Comparison of ENCODE assay signal across 10 cellular contexts in the genomic region with DNA sequence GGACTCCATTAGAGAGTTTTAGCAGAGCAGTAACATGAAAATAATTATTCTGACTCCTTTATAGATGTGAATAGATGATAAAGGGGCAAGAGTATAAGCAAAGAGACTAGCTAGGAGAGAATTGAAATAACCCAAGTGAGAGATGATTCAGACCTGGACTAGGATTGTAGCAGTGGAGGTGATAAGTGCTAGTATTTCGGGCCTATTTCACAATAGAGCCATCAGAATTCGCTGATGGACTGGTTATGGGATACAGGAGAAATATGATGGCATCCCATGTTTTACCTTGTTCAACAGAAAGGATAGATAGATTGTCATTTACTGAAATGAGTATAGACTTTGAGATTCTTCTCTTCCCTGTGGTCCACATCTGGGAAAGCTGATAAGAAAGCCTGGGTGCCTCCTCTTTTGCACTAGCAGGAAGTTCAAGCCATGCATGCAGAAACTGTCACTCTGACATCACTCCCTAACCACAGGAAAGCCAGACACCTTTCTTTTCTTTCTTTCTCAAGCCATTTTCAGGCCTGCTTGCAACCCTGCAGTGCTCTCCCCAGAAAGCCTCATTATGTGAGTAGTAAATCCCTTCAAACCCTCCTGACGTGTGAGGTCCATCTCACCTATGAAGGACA. TPM values are rescaled to one million over a fixed set of nuclear protein-coding genes. Genes with fewer than 3 reads are reported as not detected.
DNase-seq lines count a peak whose midpoint lies in the region; ATAC-seq, FAIRE-seq and TF ChIP-seq lines count a peak whose summit lies in the region.
"Had no signal": no experiment of that assay in that cellular context is flagged by ENCODE, and none has a peak within 500 bp of the region (broad histone marks: within the 10 kb centered on the region; RNA-seq: fewer than 3 reads in every experiment).

No MANE protein-coding gene starts in this region.

- H3K27me3 ChIP-seq in bronchial epithelial cell (ENCODE audit: control insufficient read depth, insufficient read depth, low read length), result no peaks in the 10 kb centered on the region

- ATAC-seq in GM18502 (IDR thresholded peaks at IDR 0.05; ENCODE audit: poor library complexity, unreplicated experiment) (peak; percentile 92), GM21423 (IDR thresholded peaks at IDR 0.05; ENCODE audit: unreplicated experiment) (peak; percentile 77), HG03342 (IDR thresholded peaks at IDR 0.05; ENCODE audit: unreplicated experiment) (peak; percentile 83)

- no peak for TF ChIP-seq CTCF in bronchial epithelial cell (IDR thresholded peaks at IDR 0.05; ENCODE audit: insufficient read depth, low read length, severe bottlenecking)

- no peaks in the 10 kb centered on the region for H3K36me3 ChIP-seq in bronchial epithelial cell (ENCODE audit: control insufficient read depth, insufficient read depth, low read length)

- DNase-seq in bronchial epithelial cell (ENCODE audit: low read depth) (peak; percentile 52), NCI-H345 treated with DMSO at 0.1 percent for 48 hours (lab: John Stamatoyannopoulos, UW; ENCODE audit: unreplicated experiment) (no peak), NCI-H446 treated with DMSO at 0.1 percent for 48 hours (lab: John Stamatoyannopoulos, UW) (no peak), mucosa of gallbladder (ENCODE audit: low spot score) (no peak)
- no peak for DNase-seq in activated CD4-positive, CD25-positive, alpha-beta regulatory T cell (lab: John Stamatoyannopoulos, UW)

- no peak overlapping the region for H3K4me3 ChIP-seq in bronchial epithelial cell (ENCODE audit: low read depth, low read length)
- H3K4me3 ChIP-seq: lung had no signal

- no peak for FAIRE-seq in bronchial epithelial cell (lab: Jason Lieb, UNC)

RNA-seq across cellular contexts. Expression of a gene that starts 25.3 kb away (rescaled TPM):
- total RNA-seq in bronchial epithelial cell (not detected in 2 replicates), mucosa of gallbladder (not detected)
- total RNA-seq: lung; T-helper 1 cell treated with Interleukin-12 subunit alpha and Interleukin-12 subunit beta and Interleukin-4 antibody, amounts not matched to agents 30 ng/mL and 1 ng/mL, for 36 hours had no signal
